In genomic region chr2:69770193-69770702, GRCh38 we compare ENCODE assay signal across 1 cellular context.
TF ChIP-seq lines count a peak whose summit lies in the region.

No MANE protein-coding gene starts in this region.

TF ChIP-seq in K562, 482 proteins besides CTCF, POLR2A, EP300 and RAD21 (continued from another document and continues in another):
- TF ChIP-seq REST (CRISPR knock-in tag; IDR thresholded peaks at IDR 0.05; ENCODE audit: low read depth) (no peak), SMC3 (conservative IDR thresholded peaks at IDR 0.05; ENCODE audit: insufficient read depth, low read depth, low read length) (no peak), PTTG1 (tag; IDR thresholded peaks at IDR 0.05; ENCODE audit: low read depth) (no peak), NR2C2 (CRISPR knock-in tag; IDR thresholded peaks at IDR 0.05) (no peak), NR2C2 (tag; IDR thresholded peaks at IDR 0.05) (no peak), ARID1B (IDR thresholded peaks at IDR 0.05) (peak; percentile 79), ZSCAN32 (CRISPR knock-in tag; IDR thresholded peaks at IDR 0.05) (no peak), KAT7 (CRISPR knock-in tag; IDR thresholded peaks at IDR 0.05; ENCODE audit: borderline replicate concordance) (no peak), CREBBP (IDR thresholded peaks at IDR 0.05; ENCODE audit: low read depth, low read length) (no peak), ZNF121 (CRISPR knock-in tag; conservative IDR thresholded peaks at IDR 0.05) (no peak), CCAR2 (IDR thresholded peaks at IDR 0.05; ENCODE audit: low read depth, low read length) (no peak), ATF1 (CRISPR knock-in tag; IDR thresholded peaks at IDR 0.05) (no peak), ATF1 (tag; IDR thresholded peaks at IDR 0.05) (0 out of 2 replicates have a peak, but pooled peaks have one; percentile 30), EGR1 (conservative IDR thresholded peaks at IDR 0.05) (no peak), ZNF408 (CRISPR knock-in tag; IDR thresholded peaks at IDR 0.05; ENCODE audit: low read depth) (no peak), ZNF224 (CRISPR knock-in tag; IDR thresholded peaks at IDR 0.05) (no peak), TBL1XR1 (IDR thresholded peaks at IDR 0.05; ENCODE audit: low read length in 2 of 2) (no peak), RAD51 (IDR thresholded peaks at IDR 0.05; ENCODE audit: borderline replicate concordance, low read depth) (peak; percentile 49; the same call in 1 of the 2 replicates), ZNF282 (CRISPR knock-in tag; IDR thresholded peaks at IDR 0.05) (no peak), CBX5 (IDR thresholded peaks at IDR 0.05; ENCODE audit: borderline replicate concordance, low read depth) (no peak), MXI1 (IDR thresholded peaks at IDR 0.05; ENCODE audit: low read depth, low read length) (no peak), HDAC8 (tag; IDR thresholded peaks at IDR 0.05) (no peak), ETV1 (tag; conservative IDR thresholded peaks at IDR 0.05; ENCODE audit: low read depth) (no peak), MEF2D (tag; conservative IDR thresholded peaks at IDR 0.05; ENCODE audit: low read depth) (no peak), E2F3 (CRISPR knock-in tag; IDR thresholded peaks at IDR 0.05) (no peak), SMAD3 (CRISPR knock-in tag; conservative IDR thresholded peaks at IDR 0.05) (no peak), ZEB2 (IDR thresholded peaks at IDR 0.05) (0 out of 2 replicates have a peak, but pooled peaks have one; percentile 27), ZNF696 (CRISPR knock-in tag; conservative IDR thresholded peaks at IDR 0.05) (no peak), SMAD4 (CRISPR knock-in tag; conservative IDR thresholded peaks at IDR 0.05) (no peak), NR3C1 (CRISPR knock-in tag; IDR thresholded peaks at IDR 0.05) (no peak), ZBTB17 (CRISPR knock-in tag; IDR thresholded peaks at IDR 0.05) (no peak), GTF2A2 (tag; IDR thresholded peaks at IDR 0.05) (no peak), HNRNPK (IDR thresholded peaks at IDR 0.05; ENCODE audit: low read depth, low read length, poor library complexity, severe bottlenecking) (no peak), PRMT5 (CRISPR knock-in tag; IDR thresholded peaks at IDR 0.05) (no peak), ZNF584 (CRISPR knock-in tag; IDR thresholded peaks at IDR 0.05; ENCODE audit: low read depth) (no peak), TAF1 (IDR thresholded peaks at IDR 0.05; ENCODE audit: control insufficient read depth, extremely low read depth, insufficient read depth, low read length, severe bottlenecking) (no peak), NEUROD1 (IDR thresholded peaks at IDR 0.05; ENCODE audit: borderline replicate concordance, low read depth, low read length, partially characterized antibody) (no peak), TCF7L2 (IDR thresholded peaks at IDR 0.05; ENCODE audit: low read depth, low read length) (no peak), SAP30 (IDR thresholded peaks at IDR 0.05; ENCODE audit: borderline replicate concordance, insufficient read depth, low read depth, low read length, poor library complexity, severe bottlenecking) (no peak), XRCC3 (IDR thresholded peaks at IDR 0.05) (no peak), ESRRA (IDR thresholded peaks at IDR 0.05; ENCODE audit: borderline replicate concordance, low read depth) (no peak)
- TF ChIP-seq, protein P1, sequence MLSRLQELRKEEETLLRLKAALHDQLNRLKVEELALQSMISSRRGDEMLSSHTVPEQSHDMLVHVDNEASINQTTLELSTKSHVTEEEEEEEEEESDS (CRISPR knock-in tag; IDR thresholded peaks at IDR 0.05) = no peak
- TF ChIP-seq, protein P2, sequence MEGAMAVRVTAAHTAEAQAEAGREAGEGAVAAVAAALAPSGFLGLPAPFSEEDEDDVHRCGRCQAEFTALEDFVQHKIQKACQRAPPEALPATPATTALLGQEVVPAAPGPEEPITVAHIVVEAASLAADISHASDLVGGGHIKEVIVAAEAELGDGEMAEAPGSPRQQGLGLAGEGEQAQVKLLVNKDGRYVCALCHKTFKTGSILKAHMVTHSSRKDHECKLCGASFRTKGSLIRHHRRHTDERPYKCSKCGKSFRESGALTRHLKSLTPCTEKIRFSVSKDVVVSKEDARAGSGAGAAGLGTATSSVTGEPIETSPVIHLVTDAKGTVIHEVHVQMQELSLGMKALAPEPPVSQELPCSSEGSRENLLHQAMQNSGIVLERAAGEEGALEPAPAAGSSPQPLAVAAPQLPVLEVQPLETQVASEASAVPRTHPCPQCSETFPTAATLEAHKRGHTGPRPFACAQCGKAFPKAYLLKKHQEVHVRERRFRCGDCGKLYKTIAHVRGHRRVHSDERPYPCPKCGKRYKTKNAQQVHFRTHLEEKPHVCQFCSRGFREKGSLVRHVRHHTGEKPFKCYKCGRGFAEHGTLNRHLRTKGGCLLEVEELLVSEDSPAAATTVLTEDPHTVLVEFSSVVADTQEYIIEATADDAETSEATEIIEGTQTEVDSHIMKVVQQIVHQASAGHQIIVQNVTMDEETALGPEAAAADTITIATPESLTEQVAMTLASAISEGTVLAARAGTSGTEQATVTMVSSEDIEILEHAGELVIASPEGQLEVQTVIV (CRISPR knock-in tag; IDR thresholded peaks at IDR 0.05; ENCODE audit: borderline replicate concordance) = no peak
- TF ChIP-seq, protein P3, sequence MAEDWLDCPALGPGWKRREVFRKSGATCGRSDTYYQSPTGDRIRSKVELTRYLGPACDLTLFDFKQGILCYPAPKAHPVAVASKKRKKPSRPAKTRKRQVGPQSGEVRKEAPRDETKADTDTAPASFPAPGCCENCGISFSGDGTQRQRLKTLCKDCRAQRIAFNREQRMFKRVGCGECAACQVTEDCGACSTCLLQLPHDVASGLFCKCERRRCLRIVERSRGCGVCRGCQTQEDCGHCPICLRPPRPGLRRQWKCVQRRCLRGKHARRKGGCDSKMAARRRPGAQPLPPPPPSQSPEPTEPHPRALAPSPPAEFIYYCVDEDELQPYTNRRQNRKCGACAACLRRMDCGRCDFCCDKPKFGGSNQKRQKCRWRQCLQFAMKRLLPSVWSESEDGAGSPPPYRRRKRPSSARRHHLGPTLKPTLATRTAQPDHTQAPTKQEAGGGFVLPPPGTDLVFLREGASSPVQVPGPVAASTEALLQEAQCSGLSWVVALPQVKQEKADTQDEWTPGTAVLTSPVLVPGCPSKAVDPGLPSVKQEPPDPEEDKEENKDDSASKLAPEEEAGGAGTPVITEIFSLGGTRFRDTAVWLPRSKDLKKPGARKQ (CRISPR knock-in tag; IDR thresholded peaks at IDR 0.05) = no peak
- TF ChIP-seq, protein P4, sequence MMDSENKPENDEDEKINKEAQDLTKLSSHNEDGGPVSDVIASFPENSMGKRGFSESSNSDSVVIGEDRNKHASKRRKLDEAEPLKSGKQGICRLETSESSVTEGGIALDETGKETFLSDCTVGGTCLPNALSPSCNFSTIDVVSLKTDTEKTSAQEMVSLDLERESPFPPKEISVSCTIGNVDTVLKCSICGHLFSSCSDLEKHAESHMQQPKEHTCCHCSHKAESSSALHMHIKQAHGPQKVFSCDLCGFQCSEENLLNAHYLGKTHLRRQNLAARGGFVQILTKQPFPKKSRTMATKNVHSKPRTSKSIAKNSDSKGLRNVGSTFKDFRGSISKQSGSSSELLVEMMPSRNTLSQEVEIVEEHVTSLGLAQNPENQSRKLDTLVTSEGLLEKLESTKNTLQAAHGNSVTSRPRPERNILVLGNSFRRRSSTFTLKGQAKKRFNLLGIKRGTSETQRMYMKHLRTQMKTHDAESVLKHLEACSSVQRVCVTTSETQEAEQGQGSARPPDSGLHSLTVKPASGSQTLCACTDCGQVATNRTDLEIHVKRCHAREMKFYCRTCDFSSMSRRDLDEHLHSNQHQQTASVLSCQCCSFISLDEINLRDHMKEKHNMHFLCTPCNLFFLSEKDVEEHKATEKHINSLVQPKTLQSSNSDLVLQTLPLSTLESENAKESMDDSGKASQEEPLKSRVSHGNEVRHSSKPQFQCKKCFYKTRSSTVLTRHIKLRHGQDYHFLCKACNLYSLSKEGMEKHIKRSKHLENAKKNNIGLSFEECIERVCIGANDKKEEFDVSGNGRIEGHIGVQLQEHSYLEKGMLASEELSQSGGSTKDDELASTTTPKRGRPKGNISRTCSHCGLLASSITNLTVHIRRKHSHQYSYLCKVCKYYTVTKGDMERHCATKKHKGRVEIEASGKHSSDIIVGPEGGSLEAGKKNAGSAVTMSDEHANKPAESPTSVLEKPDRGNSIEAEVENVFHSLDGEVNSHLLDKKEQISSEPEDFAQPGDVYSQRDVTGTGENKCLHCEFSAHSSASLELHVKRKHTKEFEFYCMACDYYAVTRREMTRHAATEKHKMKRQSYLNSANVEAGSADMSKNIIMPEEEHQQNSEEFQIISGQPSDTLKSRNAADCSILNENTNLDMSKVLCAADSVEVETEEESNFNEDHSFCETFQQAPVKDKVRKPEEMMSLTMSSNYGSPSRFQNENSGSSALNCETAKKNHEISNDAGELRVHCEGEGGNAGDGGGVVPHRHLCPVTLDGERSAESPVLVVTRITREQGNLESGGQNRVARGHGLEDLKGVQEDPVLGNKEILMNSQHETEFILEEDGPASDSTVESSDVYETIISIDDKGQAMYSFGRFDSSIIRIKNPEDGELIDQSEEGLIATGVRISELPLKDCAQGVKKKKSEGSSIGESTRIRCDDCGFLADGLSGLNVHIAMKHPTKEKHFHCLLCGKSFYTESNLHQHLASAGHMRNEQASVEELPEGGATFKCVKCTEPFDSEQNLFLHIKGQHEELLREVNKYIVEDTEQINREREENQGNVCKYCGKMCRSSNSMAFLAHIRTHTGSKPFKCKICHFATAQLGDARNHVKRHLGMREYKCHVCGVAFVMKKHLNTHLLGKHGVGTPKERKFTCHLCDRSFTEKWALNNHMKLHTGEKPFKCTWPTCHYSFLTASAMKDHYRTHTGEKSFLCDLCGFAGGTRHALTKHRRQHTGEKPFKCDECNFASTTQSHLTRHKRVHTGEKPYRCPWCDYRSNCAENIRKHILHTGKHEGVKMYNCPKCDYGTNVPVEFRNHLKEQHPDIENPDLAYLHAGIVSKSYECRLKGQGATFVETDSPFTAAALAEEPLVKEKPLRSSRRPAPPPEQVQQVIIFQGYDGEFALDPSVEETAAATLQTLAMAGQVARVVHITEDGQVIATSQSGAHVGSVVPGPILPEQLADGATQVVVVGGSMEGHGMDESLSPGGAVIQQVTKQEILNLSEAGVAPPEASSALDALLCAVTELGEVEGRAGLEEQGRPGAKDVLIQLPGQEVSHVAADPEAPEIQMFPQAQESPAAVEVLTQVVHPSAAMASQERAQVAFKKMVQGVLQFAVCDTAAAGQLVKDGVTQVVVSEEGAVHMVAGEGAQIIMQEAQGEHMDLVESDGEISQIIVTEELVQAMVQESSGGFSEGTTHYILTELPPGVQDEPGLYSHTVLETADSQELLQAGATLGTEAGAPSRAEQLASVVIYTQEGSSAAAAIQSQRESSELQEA (IDR thresholded peaks at IDR 0.05; ENCODE audit: low read depth) = no peak
- TF ChIP-seq, protein P5, sequence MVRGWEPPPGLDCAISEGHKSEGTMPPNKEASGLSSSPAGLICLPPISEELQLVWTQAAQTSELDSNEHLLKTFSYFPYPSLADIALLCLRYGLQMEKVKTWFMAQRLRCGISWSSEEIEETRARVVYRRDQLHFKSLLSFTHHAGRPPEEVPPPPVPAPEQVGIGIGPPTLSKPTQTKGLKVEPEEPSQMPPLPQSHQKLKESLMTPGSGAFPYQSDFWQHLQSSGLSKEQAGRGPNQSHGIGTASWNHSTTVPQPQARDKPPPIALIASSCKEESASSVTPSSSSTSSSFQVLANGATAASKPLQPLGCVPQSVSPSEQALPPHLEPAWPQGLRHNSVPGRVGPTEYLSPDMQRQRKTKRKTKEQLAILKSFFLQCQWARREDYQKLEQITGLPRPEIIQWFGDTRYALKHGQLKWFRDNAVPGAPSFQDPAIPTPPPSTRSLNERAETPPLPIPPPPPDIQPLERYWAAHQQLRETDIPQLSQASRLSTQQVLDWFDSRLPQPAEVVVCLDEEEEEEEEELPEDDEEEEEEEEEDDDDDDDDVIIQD (CRISPR knock-in tag; IDR thresholded peaks at IDR 0.05) = no peak
- TF ChIP-seq, protein P6, sequence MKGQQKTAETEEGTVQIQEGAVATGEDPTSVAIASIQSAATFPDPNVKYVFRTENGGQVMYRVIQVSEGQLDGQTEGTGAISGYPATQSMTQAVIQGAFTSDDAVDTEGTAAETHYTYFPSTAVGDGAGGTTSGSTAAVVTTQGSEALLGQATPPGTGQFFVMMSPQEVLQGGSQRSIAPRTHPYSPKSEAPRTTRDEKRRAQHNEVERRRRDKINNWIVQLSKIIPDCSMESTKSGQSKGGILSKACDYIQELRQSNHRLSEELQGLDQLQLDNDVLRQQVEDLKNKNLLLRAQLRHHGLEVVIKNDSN (CRISPR knock-in tag; IDR thresholded peaks at IDR 0.05) = peak; percentile 59
- TF ChIP-seq, protein P7, sequence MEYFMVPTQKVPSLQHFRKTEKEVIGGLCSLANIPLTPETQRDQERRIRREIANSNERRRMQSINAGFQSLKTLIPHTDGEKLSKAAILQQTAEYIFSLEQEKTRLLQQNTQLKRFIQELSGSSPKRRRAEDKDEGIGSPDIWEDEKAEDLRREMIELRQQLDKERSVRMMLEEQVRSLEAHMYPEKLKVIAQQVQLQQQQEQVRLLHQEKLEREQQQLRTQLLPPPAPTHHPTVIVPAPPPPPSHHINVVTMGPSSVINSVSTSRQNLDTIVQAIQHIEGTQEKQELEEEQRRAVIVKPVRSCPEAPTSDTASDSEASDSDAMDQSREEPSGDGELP (CRISPR knock-in tag; IDR thresholded peaks at IDR 0.05; ENCODE audit: borderline replicate concordance) = peak; percentile 57
- TF ChIP-seq, protein P8, sequence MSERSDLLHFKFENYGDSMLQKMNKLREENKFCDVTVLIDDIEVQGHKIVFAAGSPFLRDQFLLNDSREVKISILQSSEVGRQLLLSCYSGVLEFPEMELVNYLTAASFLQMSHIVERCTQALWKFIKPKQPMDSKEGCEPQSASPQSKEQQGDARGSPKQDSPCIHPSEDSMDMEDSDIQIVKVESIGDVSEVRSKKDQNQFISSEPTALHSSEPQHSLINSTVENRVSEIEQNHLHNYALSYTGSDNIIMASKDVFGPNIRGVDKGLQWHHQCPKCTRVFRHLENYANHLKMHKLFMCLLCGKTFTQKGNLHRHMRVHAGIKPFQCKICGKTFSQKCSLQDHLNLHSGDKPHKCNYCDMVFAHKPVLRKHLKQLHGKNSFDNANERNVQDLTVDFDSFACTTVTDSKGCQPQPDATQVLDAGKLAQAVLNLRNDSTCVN (CRISPR knock-in tag; IDR thresholded peaks at IDR 0.05) = no peak
